ENCODE assay signal across 8 cellular contexts in genomic region chr19:932647-933552, GRCh38.
DNase-seq lines count a peak whose midpoint lies in the region; ATAC-seq and TF ChIP-seq lines count a peak whose summit lies in the region.

No MANE protein-coding gene starts in this region.

- in situ Hi-C loops in astrocyte of the spinal cord (cut with HindIII; ENCODE audit: low sequenced_read_pairs): no loop called here

- no peaks in the 10 kb centered on the region for H3K9me3 ChIP-seq in iPS-15b (ENCODE audit: control insufficient read depth, insufficient read depth, low read length)

- peak; percentile 38 for DNase-seq in COLO668 (lab: John Stamatoyannopoulos, UW; ENCODE audit: unreplicated experiment)
- peak; percentile 85 for DNase-seq in NB4 (ENCODE audit: low read depth)
- peak; percentile 94 for DNase-seq in astrocyte of the spinal cord (ENCODE audit: low read depth, low spot score)
- DNase-seq in stimulated activated naive CD8-positive, alpha-beta T cell treated with anti-CD3 and anti-CD28 coated beads, Interleukin-15, amount 100 ng/mL, for 72 hours: peak in 1 of 2 donors; percentile 39
- no peak for DNase-seq in stimulated activated CD8-positive, alpha-beta memory T cell treated with anti-CD3 and anti-CD28 coated beads, Interleukin-4, amount 100 ng/mL, for 48 hours
- no peak for DNase-seq in NCI-H526 treated with DMSO at 0.1 percent for 48 hours (lab: John Stamatoyannopoulos, UW)

- peaks cover 41% of the 10 kb centered on the region for H3K4me1 Mint-ChIP-seq in stimulated activated naive CD8-positive, alpha-beta T cell treated with anti-CD3 and anti-CD28 coated beads, Interleukin-15, amount 100 ng/mL, for 72 hours

- H3K27me3 Mint-ChIP-seq in stimulated activated naive CD8-positive, alpha-beta T cell treated with anti-CD3 and anti-CD28 coated beads, Interleukin-15, amount 100 ng/mL, for 72 hours: peaks cover 13% of the 10 kb centered on the region

- no peak overlapping the region for H3K4me3 ChIP-seq in NB4 (ENCODE audit: low read depth, low read length)
- H3K4me3 ChIP-seq in astrocyte of the spinal cord (ENCODE audit: low read depth, low read length): no peak overlapping the region
- H3K4me3 ChIP-seq in iPS-15b (ENCODE audit: low read depth, low read length): no peak overlapping the region

- H3K36me3 ChIP-seq in iPS-15b (ENCODE audit: control insufficient read depth, insufficient read depth, low read length): peaks cover 34% of the 10 kb centered on the region

- no peaks in the 10 kb centered on the region for H3K9me3 Mint-ChIP-seq in stimulated activated naive CD8-positive, alpha-beta T cell treated with anti-CD3 and anti-CD28 coated beads, Interleukin-15, amount 100 ng/mL, for 72 hours

- no peak for TF ChIP-seq POLR2A in NB4 (IDR thresholded peaks at IDR 0.05; ENCODE audit: extremely low read depth, insufficient read length)

- no peak for TF ChIP-seq CTCF in NB4 (IDR thresholded peaks at IDR 0.05; ENCODE audit: low read depth, low read length)
- TF ChIP-seq CTCF in astrocyte of the spinal cord (IDR thresholded peaks at IDR 0.05; ENCODE audit: low read depth, low read length): no peak

- H3K9ac ChIP-seq in iPS-15b (ENCODE audit: low read depth, low read length): peak overlapping the region; percentile 60

- ATAC-seq in stimulated activated naive CD8-positive, alpha-beta T cell treated with anti-CD3 and anti-CD28 coated beads, Interleukin-15, amount 100 ng/mL, for 72 hours: peak; percentile 62
- ATAC-seq in HG03045 (IDR thresholded peaks at IDR 0.05; ENCODE audit: unreplicated experiment): no peak

- H3K4me3 Mint-ChIP-seq in stimulated activated naive CD8-positive, alpha-beta T cell treated with anti-CD3 and anti-CD28 coated beads, Interleukin-15, amount 100 ng/mL, for 72 hours: peak overlapping the region; percentile 51 to 75

- peaks cover 3% of the 10 kb centered on the region for H3K4me1 ChIP-seq in iPS-15b (ENCODE audit: control insufficient read depth, insufficient read depth, low read length)

- no peak overlapping the region for H3K27ac Mint-ChIP-seq in stimulated activated naive CD8-positive, alpha-beta T cell treated with anti-CD3 and anti-CD28 coated beads, Interleukin-15, amount 100 ng/mL, for 72 hours

- H3K27me3 ChIP-seq in iPS-15b (ENCODE audit: control insufficient read depth, insufficient read depth, low read length): no peaks in the 10 kb centered on the region

Comparison
In these comparisons a context has a peak if more than half of its experiments do, and no peak if none do; other contexts are left out.
1. DNase-seq: peak in COLO668 (single experiment), NB4 (single experiment) and astrocyte of the spinal cord (single experiment); none in stimulated activated CD8-positive, alpha-beta memory T cell treated with anti-CD3 and anti-CD28 coated beads, Interleukin-4, amount 100 ng/mL, for 48 hours (single experiment) and NCI-H526 treated with DMSO at 0.1 percent for 48 hours (single experiment).